In genomic region chr7:8092140-8092539, GRCh38 we compare ENCODE assay signal across 1 cellular context.
TF ChIP-seq lines count a peak whose summit lies in the region.

No MANE protein-coding gene starts in this region.

TF ChIP-seq in SK-N-SH treated with all-trans-retinoic acid at 6 μM for 48 hours, 23 proteins besides CTCF, POLR2A, EP300 and RAD21 (continued from another document):
- TF ChIP-seq TSHZ2 (CRISPR knock-in tag; IDR thresholded peaks at IDR 0.05) (no peak), CSRNP3 (CRISPR knock-in tag; IDR thresholded peaks at IDR 0.05) (no peak)
